ENCODE assay signal across 1 cellular context in genomic region chr9:35834260-35835215, GRCh38.
TF ChIP-seq lines count a peak whose summit lies in the region.

No MANE protein-coding gene starts in this region.

TF ChIP-seq in HepG2, 621 proteins besides CTCF, POLR2A, EP300 and RAD21 (continued from another document):
- no peak for TF ChIP-seq NFAT5 (CRISPR knock-in tag; IDR thresholded peaks at IDR 0.05)
- TF ChIP-seq MAFG (CRISPR knock-in tag; IDR thresholded peaks at IDR 0.05), result 0 out of 2 replicates have a peak, but pooled peaks have one; percentile 16
- TF ChIP-seq ZNF775 (CRISPR knock-in tag; IDR thresholded peaks at IDR 0.05; ENCODE audit: borderline replicate concordance), result no peak
- TF ChIP-seq ZNF816 (CRISPR knock-in tag; IDR thresholded peaks at IDR 0.05; ENCODE audit: borderline replicate concordance), result no peak
- peak; percentile 55; the same call in 1 of the 2 replicates for TF ChIP-seq HMG20A (CRISPR knock-in tag; IDR thresholded peaks at IDR 0.05; ENCODE audit: borderline replicate concordance)
- no peak for TF ChIP-seq KLF12 (CRISPR knock-in tag; IDR thresholded peaks at IDR 0.05; ENCODE audit: borderline replicate concordance)
- no peak for TF ChIP-seq EEA1 (CRISPR knock-in tag; IDR thresholded peaks at IDR 0.05; ENCODE audit: borderline replicate concordance)
- no peak for TF ChIP-seq ZMAT3 (CRISPR knock-in tag; conservative IDR thresholded peaks at IDR 0.05)
- TF ChIP-seq ZNF773 (CRISPR knock-in tag; IDR thresholded peaks at IDR 0.05; ENCODE audit: borderline replicate concordance), result no peak
- no peak for TF ChIP-seq ZNF275 (CRISPR knock-in tag; IDR thresholded peaks at IDR 0.05; ENCODE audit: borderline replicate concordance)
- TF ChIP-seq SIN3A (IDR thresholded peaks at IDR 0.05; ENCODE audit: borderline replicate concordance, low read depth, low read length), result no peak
- TF ChIP-seq HIC2 (CRISPR knock-in tag; IDR thresholded peaks at IDR 0.05; ENCODE audit: low read depth), result no peak
- TF ChIP-seq PRMT3 (CRISPR knock-in tag; IDR thresholded peaks at IDR 0.05; ENCODE audit: borderline replicate concordance, low read depth), result no peak
- TF ChIP-seq ZKSCAN8 (CRISPR knock-in tag; IDR thresholded peaks at IDR 0.05; ENCODE audit: borderline replicate concordance), result no peak
TF ChIP-seq in HepG2: peak in this region for 73.
